In genomic region chr9:12884736-12885395, GRCh38 we compare ENCODE assay signal across 1 cellular context.
TF ChIP-seq lines count a peak whose summit lies in the region.

No MANE protein-coding gene starts in this region.

TF ChIP-seq in WTC11, 78 proteins besides CTCF, POLR2A, EP300 and RAD21 (continued from another document):
- TF ChIP-seq ATF6 (CRISPR knock-in tag; IDR thresholded peaks at IDR 0.05) (no peak), PREB (CRISPR knock-in tag; IDR thresholded peaks at IDR 0.05; ENCODE audit: borderline replicate concordance) (no peak), ZNF317 (CRISPR knock-in tag; IDR thresholded peaks at IDR 0.05; ENCODE audit: borderline replicate concordance, low read depth) (no peak), PRDM15 (CRISPR knock-in tag; IDR thresholded peaks at IDR 0.05) (no peak), ZSCAN18 (CRISPR knock-in tag; IDR thresholded peaks at IDR 0.05) (no peak), GTF2I (CRISPR knock-in tag; conservative IDR thresholded peaks at IDR 0.05) (no peak), E2F1 (CRISPR knock-in tag; IDR thresholded peaks at IDR 0.05) (no peak), GRHL2 (CRISPR knock-in tag; IDR thresholded peaks at IDR 0.05; ENCODE audit: insufficient replicate concordance, severe bottlenecking) (no peak)
